19 cellular contexts compared by ENCODE assay signal in the genomic region with DNA sequence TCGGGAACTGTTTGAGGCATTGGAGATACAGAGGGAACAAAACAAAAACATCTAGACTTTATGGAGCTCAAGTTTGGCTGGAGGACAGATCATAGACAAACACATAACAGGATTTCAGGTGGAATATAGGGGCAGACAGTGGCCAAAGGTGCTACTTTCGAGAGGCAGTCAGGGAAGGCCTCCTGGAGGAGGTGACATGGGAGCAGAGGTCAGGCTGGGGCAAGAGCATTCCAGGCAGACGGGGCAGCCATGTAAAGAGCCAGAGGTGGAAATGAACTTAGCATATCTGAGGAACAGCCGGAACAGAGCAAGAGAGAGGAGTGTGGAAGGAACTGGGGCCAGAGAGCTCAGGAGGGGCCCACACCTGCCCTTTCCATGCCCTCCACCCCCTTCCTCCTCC.
DNase-seq lines count a peak whose midpoint lies in the region; ATAC-seq and TF ChIP-seq lines count a peak whose summit lies in the region.
"Had no signal": no experiment of that assay in that cellular context is flagged by ENCODE, and none has a peak within 500 bp of the region (broad histone marks: within the 10 kb centered on the region; RNA-seq: fewer than 3 reads in every experiment).

No MANE protein-coding gene starts in this region.

- H3K4me3 ChIP-seq in KMS-11 (IDR thresholded peaks at IDR 0.05; ENCODE audit: insufficient read depth, low read depth, low read length): no peak overlapping the region
- H3K4me3 ChIP-seq: SJCRH30 had no signal

- H2AFZ ChIP-seq in KMS-11 (ENCODE audit: low read depth): no peak overlapping the region

- DNase-seq in CD14-positive monocyte (ENCODE audit: low spot score): peak; percentile 11
- no peak for DNase-seq in immature natural killer cell
- DNase-seq in sciatic nerve (ENCODE audit: low spot score): peak; percentile 7
- DNase-seq in foreskin keratinocyte: no peak
- no peak for DNase-seq in NCI-H510A treated with DMSO at 0.1 percent for 48 hours (lab: John Stamatoyannopoulos, UW)
- DNase-seq: BE2C, H9, IMR-90, NCI-H1417, NCI-H1930, NCI-H2171, NCI-H446 treated with DMSO at 0.1 percent for 48 hours, NCI-H748 treated with DMSO at 0.1 percent for 48 hours, OCI-M1, RPMI8226, SJCRH30 had no signal

- H3K27me3 Mint-ChIP-seq in CD14-positive monocyte (ENCODE audit: low read depth in 3 of 3) (peaks cover 1 to 3% (median 2%) of the 10 kb centered on the region in 3 donors), immature natural killer cell (ENCODE audit: low read depth in 3 of 3) (peaks cover 6 to 28% (median 8%) of the 10 kb centered on the region in 3 donors)

- ATAC-seq in sciatic nerve (no peak), GM19328 (IDR thresholded peaks at IDR 0.05; ENCODE audit: unreplicated experiment) (no peak), foreskin keratinocyte (no peak)

- H4K20me1 ChIP-seq in KMS-11 (ENCODE audit: insufficient read depth): no peaks in the 10 kb centered on the region

- intact Hi-C loops in CD14-positive monocyte (cut with micrococcal nuclease) (no loop called here), sciatic nerve (cut with DNase I) (no loop called here)

- no peak overlapping the region for H3K4me2 ChIP-seq in KMS-11

- TF ChIP-seq CTCF in CD14-positive monocyte (IDR thresholded peaks at IDR 0.05) (no peak), KMS-11 (conservative IDR thresholded peaks at IDR 0.05; ENCODE audit: low read depth, low read length) (no peak), foreskin keratinocyte (conservative IDR thresholded peaks at IDR 0.05) (no peak)

- no peak overlapping the region for H3K4me3 Mint-ChIP-seq in CD14-positive monocyte
- H3K4me3 Mint-ChIP-seq in immature natural killer cell: peak overlapping the region in 4 of 5 donors; percentile 22 to 60 (median 39)
- H3K4me3 Mint-ChIP-seq: CD4-positive, alpha-beta memory T cell; H9 had no signal

- no peaks in the 10 kb centered on the region for H3K36me3 ChIP-seq in KMS-11 (ENCODE audit: insufficient read depth)
- H3K36me3 ChIP-seq: BE2C, SJCRH30 had no signal

- H3K79me2 ChIP-seq in KMS-11 (ENCODE audit: insufficient read depth, low read depth): no peaks in the 10 kb centered on the region

- H3K27ac ChIP-seq in KMS-11 (peak overlapping the region; percentile 50; the same call in 1 of the 2 replicates), foreskin keratinocyte (no peak overlapping the region)
- H3K27ac ChIP-seq: SJCRH30 had no signal

- H3K9ac ChIP-seq in KMS-11: no peak overlapping the region

- peak overlapping the region in 1 of 7 donors; percentile 9 for H3K27ac Mint-ChIP-seq in CD14-positive monocyte
- peak overlapping the region in 5 of 6 donors; percentile 31 to 92 (median 89) for H3K27ac Mint-ChIP-seq in immature natural killer cell
- H3K27ac Mint-ChIP-seq: CD4-positive, alpha-beta memory T cell; H9 had no signal

- no peaks in the 10 kb centered on the region for H3K36me3 Mint-ChIP-seq in CD14-positive monocyte
- H3K36me3 Mint-ChIP-seq in immature natural killer cell: peaks cover 0 to 4% (median 0%) of the 10 kb centered on the region in 3 donors
- H3K36me3 Mint-ChIP-seq: CD4-positive, alpha-beta memory T cell had no signal

- H3K27me3 ChIP-seq in KMS-11 (ENCODE audit: insufficient read depth, low read depth) (no peaks in the 10 kb centered on the region), foreskin keratinocyte (peaks cover 21% of the 10 kb centered on the region)
- H3K27me3 ChIP-seq: BE2C had no signal

- no peaks in the 10 kb centered on the region for H3K4me1 Mint-ChIP-seq in CD14-positive monocyte
- peaks cover 57 to 62% of the 10 kb centered on the region in 2 donors for H3K4me1 Mint-ChIP-seq in immature natural killer cell

- H3K4me1 ChIP-seq in KMS-11 (ENCODE audit: low read depth, poor library complexity, severe bottlenecking): peaks cover 41% of the 10 kb centered on the region
- no peaks in the 10 kb centered on the region for H3K4me1 ChIP-seq in foreskin keratinocyte

- peaks cover 0 to 2% (median 0%) of the 10 kb centered on the region in 7 donors for H3K9me3 Mint-ChIP-seq in CD14-positive monocyte
- H3K9me3 Mint-ChIP-seq in immature natural killer cell: peaks cover 0 to 4% (median 0%) of the 10 kb centered on the region in 6 donors
- H3K9me3 Mint-ChIP-seq: CD4-positive, alpha-beta memory T cell; H9 had no signal

Comparison
In these comparisons a context has a peak if more than half of its experiments do, and no peak if none do; other contexts are left out.
1. DNase-seq: peak in CD14-positive monocyte (single experiment) and sciatic nerve (single experiment); none in immature natural killer cell (0 of 3), foreskin keratinocyte (0 of 2) and NCI-H510A treated with DMSO at 0.1 percent for 48 hours (single experiment).
2. H3K4me3 Mint-ChIP-seq: peak in immature natural killer cell (4 of 5); none in CD14-positive monocyte (0 of 2).